In the genomic region with DNA sequence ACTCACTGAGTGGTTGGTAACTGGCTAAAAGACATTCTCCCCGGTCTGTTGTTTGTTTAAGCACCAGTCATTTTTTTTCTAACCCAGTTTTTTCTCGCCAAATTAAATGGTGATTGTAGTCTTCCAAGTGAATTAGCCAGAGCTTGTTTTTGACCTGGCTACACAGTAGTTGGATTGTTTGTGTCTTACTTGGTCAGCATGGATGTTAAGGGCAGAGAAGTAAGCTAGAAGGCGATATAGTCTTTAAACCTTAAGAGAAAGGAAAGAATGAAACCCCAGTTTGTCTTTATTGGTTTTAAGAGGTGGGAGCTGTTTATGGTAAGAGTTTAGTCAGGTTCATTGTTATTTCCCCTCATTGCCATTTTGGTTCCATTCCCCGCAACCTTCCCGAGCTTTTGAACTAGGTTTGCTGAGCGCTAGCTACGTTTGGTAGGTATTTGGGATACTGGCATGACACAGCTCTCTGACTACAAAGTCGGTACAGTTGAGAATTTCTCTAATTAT, we compare ENCODE assay signal across 8 cellular contexts. TPM values are rescaled to one million over a fixed set of nuclear protein-coding genes. Genes with fewer than 3 reads are reported as not detected.
DNase-seq lines count a peak whose midpoint lies in the region; ATAC-seq and TF ChIP-seq lines count a peak whose summit lies in the region.

No MANE protein-coding gene starts in this region.

- H3K27me3 ChIP-seq in gastroesophageal sphincter (no peaks in the 10 kb centered on the region), sigmoid colon (no peaks in the 10 kb centered on the region)

- TF ChIP-seq POLR2A in gastroesophageal sphincter (IDR thresholded peaks at IDR 0.05) = no peak
- no peak for TF ChIP-seq POLR2A in sigmoid colon (IDR thresholded peaks at IDR 0.05)

- ATAC-seq in gastroesophageal sphincter = no peak
- ATAC-seq in natural killer cell = no peak
- ATAC-seq in HG03196 (IDR thresholded peaks at IDR 0.05; ENCODE audit: unreplicated experiment) = no peak

- in situ Hi-C loops in ACHN (cut with HindIII; ENCODE audit: low pct_ligation_motif_present, low pct_unique_long_range_greater_than_20kb, low sequenced_read_pairs) = no loop called here

- DNase-seq in EL (peak; percentile 36), RPMI7951 (ENCODE audit: low read depth) (peak; percentile 26), sigmoid colon (no peak), natural killer cell (no peak), NCI-H1694 treated with DMSO at 0.1 percent for 48 hours (lab: John Stamatoyannopoulos, UW) (no peak), ACHN (no peak)

- H3K4me1 ChIP-seq in gastroesophageal sphincter (peaks cover 2 to 78% (median 4%) of the 10 kb centered on the region in 3 donors), sigmoid colon (peaks cover 0 to 66% (median 26%) of the 10 kb centered on the region in 4 donors)

- no peak overlapping the region for H3K27ac Mint-ChIP-seq in natural killer cell

- WGBS in gastroesophageal sphincter (ENCODE audit: low coverage in 1 of 2), 2 donors = 17 to 25% methylated on average over 3 to 8 of the region's 8 CpGs
- 61 to 70% methylated on average over 8 of the region's 8 CpGs for WGBS in sigmoid colon, 2 donors

- TF ChIP-seq EP300 in gastroesophageal sphincter (IDR thresholded peaks at IDR 0.05) = no peak
- no peak for TF ChIP-seq EP300 in sigmoid colon (IDR thresholded peaks at IDR 0.05)

- intact Hi-C loops in sigmoid colon (cut with DNase I) (loop anchor here (5.0 kb wide), 3 partner anchors 127 to 362 kb away; no protein-coding TSS in a partner anchor), natural killer cell (cut with micrococcal nuclease) (loop anchor here (5.0 kb wide), 1 partner anchor 122 kb away; no protein-coding TSS in a partner anchor)

- peaks cover 43 to 45% of the 10 kb centered on the region in 2 donors for H3K4me1 Mint-ChIP-seq in natural killer cell

- TF ChIP-seq CTCF in gastroesophageal sphincter (IDR thresholded peaks at IDR 0.05) (no peak), sigmoid colon (IDR thresholded peaks at IDR 0.05) (no peak), natural killer cell (IDR thresholded peaks at IDR 0.05) (no peak)

- H3K4me3 Mint-ChIP-seq in natural killer cell = no peak overlapping the region

- H3K36me3 ChIP-seq in gastroesophageal sphincter (no peaks in the 10 kb centered on the region), sigmoid colon (no peaks in the 10 kb centered on the region)

- H3K4me3 ChIP-seq in gastroesophageal sphincter (peak overlapping the region; percentile 67 to 71), sigmoid colon (peak overlapping the region; percentile 50 to 76 (median 68))

- H3K27ac ChIP-seq in gastroesophageal sphincter (peak overlapping the region in 3 of 4 donors; percentile 46 to 93 (median 90)), sigmoid colon (peak overlapping the region; percentile 6 to 90 (median 52))

- H3K27me3 Mint-ChIP-seq in natural killer cell (ENCODE audit: low read depth in 2 of 2) = no peaks in the 10 kb centered on the region

- no peaks in the 10 kb centered on the region for H3K9me3 Mint-ChIP-seq in natural killer cell

- H3K36me3 Mint-ChIP-seq in natural killer cell = no peaks in the 10 kb centered on the region

- H3K9me3 ChIP-seq in gastroesophageal sphincter (no peaks in the 10 kb centered on the region), sigmoid colon (no peaks in the 10 kb centered on the region)

RNA-seq across cellular contexts. Expression of a gene that starts 2.5 kb away (rescaled TPM):
- total RNA-seq in RPMI7951 (2014; rRNA removed; shearing (Covaris generic)) = 71.3 and 77.5 TPM in 2 replicates
- total RNA-seq in gastroesophageal sphincter = 10 to 100 TPM; 35.8 to 59.5 (median 48.9) TPM
- 10 to 100 TPM; 37.2 to 62.9 (median 48.9) TPM for total RNA-seq in sigmoid colon
- 10 to 100 TPM in 2 of 3 donors, 1 to 10 TPM in 1; 8.8 to 28.6 (median 11.4) TPM for polyA plus RNA-seq in sigmoid colon
- total RNA-seq in natural killer cell = 10 to 100 TPM; 60.2 to 80.3 (median 66.5) TPM

Comparison
In these comparisons a context has a peak if more than half of its experiments do, and no peak if none do; other contexts are left out.
1. DNase-seq: peak in EL (single experiment) and RPMI7951 (single experiment); none in sigmoid colon (single experiment), natural killer cell (single experiment), NCI-H1694 treated with DMSO at 0.1 percent for 48 hours (single experiment) and ACHN (single experiment).